17 cellular contexts compared by ENCODE assay signal in the genomic region with DNA sequence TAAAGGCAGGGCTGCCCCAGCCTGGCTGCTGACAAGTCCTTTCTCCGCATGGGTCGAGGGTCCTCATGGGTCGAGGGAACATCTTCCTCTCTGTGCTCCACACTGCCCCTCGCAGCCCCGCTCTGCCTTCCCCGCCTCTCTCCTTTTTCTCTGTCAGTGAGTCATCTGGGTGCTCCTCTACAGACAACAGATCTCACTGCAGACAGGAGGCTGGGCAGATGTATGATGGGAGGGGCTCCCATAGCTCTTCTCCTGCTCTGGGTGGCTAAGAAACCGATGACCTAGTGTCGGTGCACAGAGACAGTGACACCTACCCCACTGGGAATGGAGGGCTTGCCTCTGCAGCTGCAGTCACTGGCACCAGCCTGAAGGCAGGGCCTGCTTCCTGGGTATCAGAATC.
A peak's percentile ranks its signal among the peaks of the same experiment; 100 is the strongest.
DNase-seq lines count a peak whose midpoint lies in the region; ATAC-seq, FAIRE-seq and TF ChIP-seq lines count a peak whose summit lies in the region.
"Had no signal": no experiment of that assay in that cellular context is flagged by ENCODE, and none has a peak within 500 bp of the region (broad histone marks: within the 10 kb centered on the region; RNA-seq: fewer than 3 reads in every experiment).

No MANE protein-coding gene starts in this region.

- TF ChIP-seq CTCF in epithelial cell of esophagus (IDR thresholded peaks at IDR 0.05; ENCODE audit: insufficient read depth, low read depth, low read length, missing control alignments): no peak

- DNase-seq in stimulated activated naive CD8-positive, alpha-beta T cell treated with anti-CD3 and anti-CD28 coated beads, Interleukin-15, Interleukin-2, amounts not matched to agents 100 U/mL and 50 U/mL, for 24 hours: no peak
- no peak for DNase-seq in stimulated activated naive CD8-positive, alpha-beta T cell treated with anti-CD3 and anti-CD28 coated beads, Interleukin-15, amount 100 ng/mL, for 72 hours
- peak; percentile 10 for DNase-seq in NCI-H524 treated with DMSO at 0.1 percent for 48 hours (lab: John Stamatoyannopoulos, UW)
- DNase-seq in epithelial cell of esophagus (ENCODE audit: low read depth): peak; percentile 30
- peak; percentile 50 for DNase-seq in urothelium cell line (ENCODE audit: low spot score)
- DNase-seq: activated T-cell treated with anti-CD3 and anti-CD28 coated beads, Interleukin-2, amount 50 U/mL, for 4 hours; DMS79; Kasumi-1; left ventricle myocardium inferior; naive thymus-derived CD4-positive, alpha-beta T cell; NCI-H2029 treated with DMSO at 0.1 percent for 48 hours; stimulated activated CD4-positive, alpha-beta T cell treated with anti-CD3 and anti-CD28 coated beads, Interleukin-1b, Interleukin-23, amount 100 ng/mL, for 48 hours; T-cell; trophoblast cell had no signal

- H3K9me3 Mint-ChIP-seq in stimulated activated naive CD8-positive, alpha-beta T cell treated with anti-CD3 and anti-CD28 coated beads, Interleukin-15, amount 100 ng/mL, for 72 hours: no peaks in the 10 kb centered on the region
- H3K9me3 Mint-ChIP-seq: activated T-cell treated with anti-CD3 and anti-CD28 coated beads, Interleukin-2, amount 50 U/mL, for 4 hours; T-cell had no signal

- FAIRE-seq in urothelium cell line (lab: Jason Lieb, UNC): no peak

- peak; percentile 22 for ATAC-seq in stimulated activated naive CD8-positive, alpha-beta T cell treated with anti-CD3 and anti-CD28 coated beads, Interleukin-15, Interleukin-2, amounts not matched to agents 100 U/mL and 50 U/mL, for 24 hours
- no peak for ATAC-seq in stimulated activated naive CD8-positive, alpha-beta T cell treated with anti-CD3 and anti-CD28 coated beads, Interleukin-15, amount 100 ng/mL, for 72 hours
- ATAC-seq in HG03354 (IDR thresholded peaks at IDR 0.05; ENCODE audit: poor library complexity, severe bottlenecking, unreplicated experiment): no peak
- no peak for ATAC-seq in GM19035 (IDR thresholded peaks at IDR 0.05; ENCODE audit: unreplicated experiment)
- no peak for ATAC-seq in HG02571 (IDR thresholded peaks at IDR 0.05; ENCODE audit: unreplicated experiment)
- ATAC-seq: activated T-cell treated with anti-CD3 and anti-CD28 coated beads, Interleukin-2, amount 50 U/mL, for 4 hours; naive thymus-derived CD4-positive, alpha-beta T cell; T-cell had no signal

- no peak overlapping the region for H3K4me3 Mint-ChIP-seq in stimulated activated naive CD8-positive, alpha-beta T cell treated with anti-CD3 and anti-CD28 coated beads, Interleukin-15, amount 100 ng/mL, for 72 hours
- H3K4me3 Mint-ChIP-seq: activated T-cell treated with anti-CD3 and anti-CD28 coated beads, Interleukin-2, amount 50 U/mL, for 4 hours; naive thymus-derived CD4-positive, alpha-beta T cell; T-cell had no signal

- no peak overlapping the region for H3K27ac Mint-ChIP-seq in stimulated activated naive CD8-positive, alpha-beta T cell treated with anti-CD3 and anti-CD28 coated beads, Interleukin-15, amount 100 ng/mL, for 72 hours
- H3K27ac Mint-ChIP-seq: naive thymus-derived CD4-positive, alpha-beta T cell; T-cell had no signal

- H3K27me3 Mint-ChIP-seq in stimulated activated naive CD8-positive, alpha-beta T cell treated with anti-CD3 and anti-CD28 coated beads, Interleukin-15, amount 100 ng/mL, for 72 hours: peaks cover 9% of the 10 kb centered on the region

- H3K4me3 ChIP-seq in epithelial cell of esophagus (ENCODE audit: low read length): no peak overlapping the region
- H3K4me3 ChIP-seq: left ventricle myocardium inferior had no signal

- H3K4me1 Mint-ChIP-seq in stimulated activated naive CD8-positive, alpha-beta T cell treated with anti-CD3 and anti-CD28 coated beads, Interleukin-15, amount 100 ng/mL, for 72 hours: no peaks in the 10 kb centered on the region
- H3K4me1 Mint-ChIP-seq: T-cell had no signal

Comparison
In these comparisons a context has a peak if more than half of its experiments do, and no peak if none do; other contexts are left out.
1. DNase-seq: peak in NCI-H524 treated with DMSO at 0.1 percent for 48 hours (single experiment), epithelial cell of esophagus (single experiment) and urothelium cell line (single experiment); none in stimulated activated naive CD8-positive, alpha-beta T cell treated with anti-CD3 and anti-CD28 coated beads, Interleukin-15, Interleukin-2, amounts not matched to agents 100 U/mL and 50 U/mL, for 24 hours (single experiment) and stimulated activated naive CD8-positive, alpha-beta T cell treated with anti-CD3 and anti-CD28 coated beads, Interleukin-15, amount 100 ng/mL, for 72 hours (0 of 2).